In the genomic region with DNA sequence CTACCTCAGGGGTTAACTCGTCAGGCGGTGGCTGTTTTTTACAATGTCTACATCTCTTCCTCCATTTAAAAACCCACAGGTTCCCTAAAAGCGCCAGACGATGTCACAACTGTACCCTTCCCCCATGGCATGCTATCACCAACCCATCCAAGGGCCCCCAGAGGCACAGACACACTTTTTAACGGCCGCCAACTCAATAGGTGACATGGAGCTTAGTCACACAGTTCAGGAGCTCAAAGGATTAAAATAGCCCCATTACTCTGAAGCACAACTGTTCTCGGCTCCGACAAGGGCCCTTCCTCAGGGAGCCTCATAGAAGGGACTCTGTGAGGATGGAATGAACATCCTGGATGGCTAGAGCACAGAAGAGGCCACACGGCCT, we compare ENCODE assay signal across 9 cellular contexts. TPM values are rescaled to one million over a fixed set of nuclear protein-coding genes. Genes with fewer than 3 reads are reported as not detected.
DNase-seq lines count a peak whose midpoint lies in the region; ATAC-seq and TF ChIP-seq lines count a peak whose summit lies in the region.
"Had no signal": no experiment of that assay in that cellular context is flagged by ENCODE, and none has a peak within 500 bp of the region (broad histone marks: within the 10 kb centered on the region; RNA-seq: fewer than 3 reads in every experiment).

No MANE protein-coding gene starts in this region.

- H3K27me3 ChIP-seq in OCI-LY3 (ENCODE audit: low read depth, low read length): no peaks in the 10 kb centered on the region
- no peaks in the 10 kb centered on the region for H3K27me3 ChIP-seq in vagina
- H3K27me3 ChIP-seq: body of pancreas had no signal

- H3K9ac ChIP-seq in OCI-LY3 (ENCODE audit: low read length): peak overlapping the region; percentile 69

- H4K20me1 ChIP-seq in OCI-LY3 (ENCODE audit: insufficient read depth, low read length): peaks cover 34% of the 10 kb centered on the region

- H3K4me1 ChIP-seq in OCI-LY3 (ENCODE audit: low read length) (peaks cover 40% of the 10 kb centered on the region), vagina (no peaks in the 10 kb centered on the region)
- H3K4me1 ChIP-seq: body of pancreas had no signal

- DNase-seq in CD1c-positive myeloid dendritic cell (ENCODE audit: extremely low spot score) (peak; percentile 64), kidney tubule cell (ENCODE audit: low spot score) (peak; percentile 38), vagina (ENCODE audit: extremely low spot score in 2 of 2) (no peak), NCI-H1930 (lab: John Stamatoyannopoulos, UW) (no peak)

- intact Hi-C loops in vagina (cut with DNase I): no loop called here

- TF ChIP-seq CTCF in OCI-LY3 (IDR thresholded peaks at IDR 0.05; ENCODE audit: low read depth, low read length) (no peak), vagina (IDR thresholded peaks at IDR 0.05) (no peak)

- H2AFZ ChIP-seq in OCI-LY3 (ENCODE audit: low read depth, low read length): no peak overlapping the region

- peak overlapping the region; percentile 84 for H3K4me2 ChIP-seq in OCI-LY3 (ENCODE audit: low read length)

- H3K4me3 ChIP-seq in OCI-LY3 (ENCODE audit: low read length) (peak overlapping the region; percentile 69), vagina (no peak overlapping the region)
- H3K4me3 ChIP-seq: body of pancreas had no signal

- no peaks in the 10 kb centered on the region for H3K9me3 ChIP-seq in OCI-LY3 (ENCODE audit: insufficient read depth, low read length)
- H3K9me3 ChIP-seq in vagina: no peaks in the 10 kb centered on the region
- H3K9me3 ChIP-seq: body of pancreas had no signal

- peaks cover 78% of the 10 kb centered on the region for H3K79me2 ChIP-seq in OCI-LY3 (ENCODE audit: low read length)

- H3K27ac ChIP-seq in OCI-LY3 (ENCODE audit: low read length): peak overlapping the region; percentile 51
- no peak overlapping the region for H3K27ac ChIP-seq in vagina
- H3K27ac ChIP-seq: body of pancreas had no signal

- TF ChIP-seq POLR2A in vagina (IDR thresholded peaks at IDR 0.05): no peak

- H3K36me3 ChIP-seq in OCI-LY3 (replicated peaks; ENCODE audit: low read depth, low read length): peaks cover 30% of the 10 kb centered on the region
- H3K36me3 ChIP-seq in vagina: no peaks in the 10 kb centered on the region

- ATAC-seq in GM21447 (IDR thresholded peaks at IDR 0.05; ENCODE audit: unreplicated experiment) (peak; percentile 57), HG02885 (IDR thresholded peaks at IDR 0.05; ENCODE audit: poor library complexity, unreplicated experiment) (no peak), HG02884 (IDR thresholded peaks at IDR 0.05; ENCODE audit: unreplicated experiment) (no peak)
- ATAC-seq: body of pancreas had no signal

RNA-seq across cellular contexts. Expression of gene SH3KBP1, which starts 12.4 kb away (rescaled TPM):
- total RNA-seq in vagina: 16.9 TPM

Comparison
In these comparisons a context has a peak if more than half of its experiments do, and no peak if none do; other contexts are left out.
1. DNase-seq: peak in CD1c-positive myeloid dendritic cell (single experiment) and kidney tubule cell (single experiment); none in vagina (0 of 2) and NCI-H1930 (0 of 2).